8 cellular contexts compared by ENCODE assay signal in the genomic region with DNA sequence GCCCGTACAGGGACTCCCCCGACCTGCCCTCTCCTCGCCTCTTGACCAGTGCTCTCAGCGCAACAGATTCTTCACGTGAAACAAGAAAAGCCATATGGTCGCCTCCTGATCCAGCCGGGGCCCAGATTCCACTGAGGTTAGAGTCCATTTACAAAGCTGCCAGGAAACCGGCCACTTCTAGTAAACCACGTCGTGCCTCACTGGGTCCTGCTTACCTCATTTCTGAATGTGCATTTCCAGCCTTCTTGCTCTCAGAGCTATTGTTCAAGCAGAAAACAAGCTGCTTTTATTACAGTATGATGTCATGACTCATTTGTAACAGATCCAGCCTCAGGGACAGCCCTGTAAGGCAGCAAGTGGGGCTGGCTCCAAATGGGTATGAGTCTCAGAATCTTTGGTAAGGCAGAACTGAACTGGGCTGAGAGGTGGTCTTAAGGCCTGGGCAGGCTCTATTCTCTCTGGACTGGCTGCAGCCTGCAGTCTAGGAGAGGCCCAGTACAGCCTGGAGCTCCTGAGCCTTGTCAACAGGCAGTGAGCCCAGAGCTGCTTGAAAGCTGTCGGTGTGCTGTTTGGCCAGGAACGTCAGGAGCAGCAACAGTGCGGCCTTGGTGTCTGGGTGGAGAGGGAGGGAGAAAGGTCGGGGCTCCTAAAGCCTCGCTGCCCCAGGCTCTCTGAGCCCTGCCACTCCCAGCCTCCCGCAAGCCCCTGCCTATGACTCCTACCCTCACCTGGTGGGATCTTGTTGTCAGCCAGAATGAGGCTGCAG. TPM values are rescaled to one million over a fixed set of nuclear protein-coding genes. Genes with fewer than 3 reads are reported as not detected.
DNase-seq lines count a peak whose midpoint lies in the region; ATAC-seq and TF ChIP-seq lines count a peak whose summit lies in the region.
"Had no signal": no experiment of that assay in that cellular context is flagged by ENCODE, and none has a peak within 500 bp of the region (broad histone marks: within the 10 kb centered on the region; RNA-seq: fewer than 3 reads in every experiment).

No MANE protein-coding gene starts in this region.

- DNase-seq in HT1080 (ENCODE audit: low read depth), result peak; percentile 28
- DNase-seq in amniotic stem cell (lab: John Stamatoyannopoulos, UW), result peak; percentile 12
- DNase-seq in hippocampal formation (lab: John Stamatoyannopoulos, UW), result peak; percentile 16 to 51
- DNase-seq in NCI-H748 treated with DMSO at 0.1 percent for 48 hours (lab: John Stamatoyannopoulos, UW), result no peak
- DNase-seq in WTC11 (ENCODE audit: low spot score), result no peak
- no peak for DNase-seq in activated CD4-positive, CD25-positive, alpha-beta regulatory T cell treated with anti-CD3 and anti-CD28 coated beads, Interleukin-2, amount 50 U/mL, for 72 hours

- CTCF ChIA-PET in WTC11 (lab: Charles Lee), result interaction anchor here (0.6 to 1.1 kb wide), 2 partner anchors 19 to 51 kb away, joined by 3 read pairs; a partner anchor contains a TSS

- POLR2A ChIA-PET in WTC11 (lab: Charles Lee), result no interaction called here

- H3K27me3 Mint-ChIP-seq in WTC11 (ENCODE audit: low read depth), result no peaks in the 10 kb centered on the region

- peaks cover 28 to 42% of the 10 kb centered on the region in 2 donors for H3K36me3 ChIP-seq in stomach smooth muscle (ENCODE audit: control insufficient read depth in 2 of 2, insufficient read depth in 2 of 2, low read length in 2 of 2)

- no peak overlapping the region for H3K4me3 Mint-ChIP-seq in WTC11

- no peaks in the 10 kb centered on the region for H3K9me3 ChIP-seq in stomach smooth muscle (ENCODE audit: control insufficient read depth in 2 of 2, low read length in 2 of 2)

- ATAC-seq in WTC11, result no peak

- no peaks in the 10 kb centered on the region for H3K9me3 Mint-ChIP-seq in WTC11

- peaks cover 6% of the 10 kb centered on the region for H3K4me1 ChIP-seq in stomach smooth muscle (ENCODE audit: control insufficient read depth, insufficient read depth, low read length)

- peaks cover 36% of the 10 kb centered on the region for H3K36me3 Mint-ChIP-seq in WTC11

- H3K9ac ChIP-seq in stomach smooth muscle (ENCODE audit: low read length in 2 of 2), result peak overlapping the region; percentile 29 to 40

- H3K4me3 ChIP-seq in stomach smooth muscle (ENCODE audit: low read length in 2 of 2), result no peak overlapping the region

- no peak for TF ChIP-seq CTCF in WTC11 (IDR thresholded peaks at IDR 0.05)

- H3K27ac Mint-ChIP-seq in WTC11, result no peak overlapping the region

- H3K27ac ChIP-seq in stomach smooth muscle (ENCODE audit: low read length), result peak overlapping the region; percentile 76

- no peaks in the 10 kb centered on the region for H3K4me1 Mint-ChIP-seq in WTC11

- H3K27me3 ChIP-seq in stomach smooth muscle (ENCODE audit: control insufficient read depth in 1 of 2, insufficient read depth in 2 of 2, low read length in 2 of 2), result no peaks in the 10 kb centered on the region

TF ChIP-seq in WTC11, 78 proteins besides CTCF, POLR2A, EP300 and RAD21 (continues in another document):
- TF ChIP-seq ZBTB21 (CRISPR knock-in tag; IDR thresholded peaks at IDR 0.05; ENCODE audit: borderline replicate concordance), result no peak
- no peak for TF ChIP-seq NR1H2 (CRISPR knock-in tag; IDR thresholded peaks at IDR 0.05)
- TF ChIP-seq CREB1 (CRISPR knock-in tag; IDR thresholded peaks at IDR 0.05), result no peak
- TF ChIP-seq, protein P1, sequence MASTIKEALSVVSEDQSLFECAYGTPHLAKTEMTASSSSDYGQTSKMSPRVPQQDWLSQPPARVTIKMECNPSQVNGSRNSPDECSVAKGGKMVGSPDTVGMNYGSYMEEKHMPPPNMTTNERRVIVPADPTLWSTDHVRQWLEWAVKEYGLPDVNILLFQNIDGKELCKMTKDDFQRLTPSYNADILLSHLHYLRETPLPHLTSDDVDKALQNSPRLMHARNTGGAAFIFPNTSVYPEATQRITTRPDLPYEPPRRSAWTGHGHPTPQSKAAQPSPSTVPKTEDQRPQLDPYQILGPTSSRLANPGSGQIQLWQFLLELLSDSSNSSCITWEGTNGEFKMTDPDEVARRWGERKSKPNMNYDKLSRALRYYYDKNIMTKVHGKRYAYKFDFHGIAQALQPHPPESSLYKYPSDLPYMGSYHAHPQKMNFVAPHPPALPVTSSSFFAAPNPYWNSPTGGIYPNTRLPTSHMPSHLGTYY (CRISPR knock-in tag; IDR thresholded peaks at IDR 0.05), result no peak
- TF ChIP-seq NFYB (CRISPR knock-in tag; conservative IDR thresholded peaks at IDR 0.05; ENCODE audit: low read depth), result no peak
- TF ChIP-seq FOXJ3 (CRISPR knock-in tag; IDR thresholded peaks at IDR 0.05; ENCODE audit: borderline replicate concordance), result no peak
- TF ChIP-seq, protein P2, sequence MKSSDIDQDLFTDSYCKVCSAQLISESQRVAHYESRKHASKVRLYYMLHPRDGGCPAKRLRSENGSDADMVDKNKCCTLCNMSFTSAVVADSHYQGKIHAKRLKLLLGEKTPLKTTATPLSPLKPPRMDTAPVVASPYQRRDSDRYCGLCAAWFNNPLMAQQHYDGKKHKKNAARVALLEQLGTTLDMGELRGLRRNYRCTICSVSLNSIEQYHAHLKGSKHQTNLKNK (CRISPR knock-in tag; IDR thresholded peaks at IDR 0.05), result no peak
- TF ChIP-seq, protein P3, sequence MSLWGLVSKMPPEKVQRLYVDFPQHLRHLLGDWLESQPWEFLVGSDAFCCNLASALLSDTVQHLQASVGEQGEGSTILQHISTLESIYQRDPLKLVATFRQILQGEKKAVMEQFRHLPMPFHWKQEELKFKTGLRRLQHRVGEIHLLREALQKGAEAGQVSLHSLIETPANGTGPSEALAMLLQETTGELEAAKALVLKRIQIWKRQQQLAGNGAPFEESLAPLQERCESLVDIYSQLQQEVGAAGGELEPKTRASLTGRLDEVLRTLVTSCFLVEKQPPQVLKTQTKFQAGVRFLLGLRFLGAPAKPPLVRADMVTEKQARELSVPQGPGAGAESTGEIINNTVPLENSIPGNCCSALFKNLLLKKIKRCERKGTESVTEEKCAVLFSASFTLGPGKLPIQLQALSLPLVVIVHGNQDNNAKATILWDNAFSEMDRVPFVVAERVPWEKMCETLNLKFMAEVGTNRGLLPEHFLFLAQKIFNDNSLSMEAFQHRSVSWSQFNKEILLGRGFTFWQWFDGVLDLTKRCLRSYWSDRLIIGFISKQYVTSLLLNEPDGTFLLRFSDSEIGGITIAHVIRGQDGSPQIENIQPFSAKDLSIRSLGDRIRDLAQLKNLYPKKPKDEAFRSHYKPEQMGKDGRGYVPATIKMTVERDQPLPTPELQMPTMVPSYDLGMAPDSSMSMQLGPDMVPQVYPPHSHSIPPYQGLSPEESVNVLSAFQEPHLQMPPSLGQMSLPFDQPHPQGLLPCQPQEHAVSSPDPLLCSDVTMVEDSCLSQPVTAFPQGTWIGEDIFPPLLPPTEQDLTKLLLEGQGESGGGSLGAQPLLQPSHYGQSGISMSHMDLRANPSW (CRISPR knock-in tag; conservative IDR thresholded peaks at IDR 0.05; ENCODE audit: low read depth), result no peak
- no peak for TF ChIP-seq MXD4 (CRISPR knock-in tag; IDR thresholded peaks at IDR 0.05; ENCODE audit: borderline replicate concordance)
- no peak for TF ChIP-seq ZNF317 (CRISPR knock-in tag; IDR thresholded peaks at IDR 0.05; ENCODE audit: borderline replicate concordance, low read depth)
- no peak for TF ChIP-seq ESRRA (CRISPR knock-in tag; IDR thresholded peaks at IDR 0.05; ENCODE audit: borderline replicate concordance)
- no peak for TF ChIP-seq ZNF423 (CRISPR knock-in tag; IDR thresholded peaks at IDR 0.05)
- TF ChIP-seq, protein P4, sequence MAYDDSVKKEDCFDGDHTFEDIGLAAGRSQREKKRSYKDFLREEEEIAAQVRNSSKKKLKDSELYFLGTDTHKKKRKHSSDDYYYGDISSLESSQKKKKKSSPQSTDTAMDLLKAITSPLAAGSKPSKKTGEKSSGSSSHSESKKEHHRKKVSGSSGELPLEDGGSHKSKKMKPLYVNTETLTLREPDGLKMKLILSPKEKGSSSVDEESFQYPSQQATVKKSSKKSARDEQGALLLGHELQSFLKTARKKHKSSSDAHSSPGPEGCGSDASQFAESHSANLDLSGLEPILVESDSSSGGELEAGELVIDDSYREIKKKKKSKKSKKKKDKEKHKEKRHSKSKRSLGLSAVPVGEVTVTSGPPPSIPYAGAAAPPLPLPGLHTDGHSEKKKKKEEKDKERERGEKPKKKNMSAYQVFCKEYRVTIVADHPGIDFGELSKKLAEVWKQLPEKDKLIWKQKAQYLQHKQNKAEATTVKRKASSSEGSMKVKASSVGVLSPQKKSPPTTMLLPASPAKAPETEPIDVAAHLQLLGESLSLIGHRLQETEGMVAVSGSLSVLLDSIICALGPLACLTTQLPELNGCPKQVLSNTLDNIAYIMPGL (CRISPR knock-in tag; IDR thresholded peaks at IDR 0.05), result no peak

RNA-seq across cellular contexts. Expression of a gene that starts 8.3 kb away (rescaled TPM):
- total RNA-seq in HT1080 (2014; rRNA removed; shearing (Covaris generic)), result 0.53 and 1.0 TPM in 2 replicates
- polyA plus RNA-seq in HT1080 (2015; cell fraction: cytosol; rRNA removed), result 0.38 and 0.50 TPM in 2 replicates
- 12.6 and 19.9 TPM in 2 replicates for polyA plus RNA-seq in HT1080 (2015; cell fraction: nucleus; rRNA removed)
- total RNA-seq in WTC11 (2021), result 29.6 to 32.2 TPM (median 31.5 TPM) in 3 replicates

RNA-seq across cellular contexts. Expression of a gene that starts 8.5 kb away (rescaled TPM):
- total RNA-seq in HT1080 (2014; rRNA removed; shearing (Covaris generic)), result 242 and 273 TPM in 2 replicates
- 65.2 and 66.1 TPM in 2 replicates for polyA plus RNA-seq in HT1080 (2015; cell fraction: cytosol; rRNA removed)
- 117 and 131 TPM in 2 replicates for polyA plus RNA-seq in HT1080 (2015; cell fraction: nucleus; rRNA removed)
- 87.6 to 128 TPM (median 91.2 TPM) in 3 replicates for total RNA-seq in WTC11 (2021)

RNA-seq across cellular contexts. Expression of a gene that starts 15.1 kb away (rescaled TPM):
- 54.0 and 68.3 TPM in 2 replicates for total RNA-seq in HT1080 (2014; rRNA removed; shearing (Covaris generic))
- 52.7 and 53.8 TPM in 2 replicates for polyA plus RNA-seq in HT1080 (2015; cell fraction: cytosol; rRNA removed)
- 75.1 and 79.1 TPM in 2 replicates for polyA plus RNA-seq in HT1080 (2015; cell fraction: nucleus; rRNA removed)
- total RNA-seq in WTC11 (2021), result 27.9 to 29.2 TPM (median 28.4 TPM) in 3 replicates

RNA-seq across cellular contexts. Expression of a gene that starts 19.1 kb away (rescaled TPM):
- 5.0 and 7.8 TPM in 2 replicates for total RNA-seq in HT1080 (2014; rRNA removed; shearing (Covaris generic))
- 15.9 and 18.8 TPM in 2 replicates for polyA plus RNA-seq in HT1080 (2015; cell fraction: cytosol; rRNA removed)
- 56.5 and 57.7 TPM in 2 replicates for polyA plus RNA-seq in HT1080 (2015; cell fraction: nucleus; rRNA removed)
- 15.6 to 16.2 TPM (median 15.7 TPM) in 3 replicates for total RNA-seq in WTC11 (2021)

RNA-seq across cellular contexts. Expression of a gene that starts 25.4 kb away (rescaled TPM):
- 0.13 TPM in 1 of 2 replicates, not detected in the other for total RNA-seq in HT1080 (2014; rRNA removed; shearing (Covaris generic))
- 0.16 TPM in 1 of 2 replicates, not detected in the other for polyA plus RNA-seq in HT1080 (2015; cell fraction: cytosol; rRNA removed)
- polyA plus RNA-seq in HT1080 (2015; cell fraction: nucleus; rRNA removed), result 0.12 TPM in 1 of 2 replicates, not detected in the other
- 0.13 to 0.16 TPM in 2 of 3 replicates, not detected in the other for total RNA-seq in WTC11 (2021)
- total RNA-seq: glomerular endothelial cell had no signal

Comparison
In these comparisons a context has a peak if more than half of its experiments do, and no peak if none do; other contexts are left out.
1. DNase-seq: peak in HT1080 (single experiment), amniotic stem cell (single experiment) and hippocampal formation (2 of 2); none in NCI-H748 treated with DMSO at 0.1 percent for 48 hours (single experiment), WTC11 (single experiment) and activated CD4-positive, CD25-positive, alpha-beta regulatory T cell treated with anti-CD3 and anti-CD28 coated beads, Interleukin-2, amount 50 U/mL, for 72 hours (single experiment).
2. RNA of a gene that starts 8.3 kb away (total RNA-seq): 29.6 to 32.2 TPM in WTC11; 0.53 to 1.0 TPM in HT1080; every median in the first group is over 10 times any median in the second.